In the genomic region with DNA sequence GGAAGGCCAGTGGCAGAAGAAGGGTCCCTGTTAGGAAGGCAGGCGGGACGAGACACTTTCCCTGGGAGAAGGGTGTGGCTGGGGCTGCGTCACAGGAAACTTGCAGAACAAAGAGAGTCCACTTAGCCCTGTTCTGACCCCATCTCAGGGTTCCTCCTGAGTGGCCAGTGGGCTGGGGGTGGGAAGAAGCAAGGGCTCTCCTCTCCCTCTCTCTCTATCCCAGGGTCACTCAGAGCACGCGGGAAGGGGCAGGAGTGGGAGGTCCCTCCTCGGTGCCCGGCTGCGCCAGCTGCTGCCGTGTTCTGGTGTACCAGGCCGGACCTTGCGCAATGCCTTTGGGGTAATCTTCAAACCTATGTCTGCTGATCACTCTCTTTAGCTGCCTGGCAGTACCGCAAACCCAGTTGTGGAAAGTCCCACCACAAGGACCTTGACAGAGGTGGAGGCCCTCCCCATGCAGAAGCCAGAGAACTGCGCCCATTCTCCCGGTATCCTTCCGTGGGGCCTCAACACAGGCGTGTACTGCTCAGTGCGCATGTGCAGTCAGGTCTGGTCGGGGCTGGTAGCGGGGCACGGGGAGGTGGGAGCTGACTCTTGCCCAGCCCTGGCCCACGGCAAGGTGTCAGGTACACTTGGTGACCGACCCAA, we compare ENCODE assay signal across 15 cellular contexts. TPM values are rescaled to one million over a fixed set of nuclear protein-coding genes. Genes with fewer than 3 reads are reported as not detected.
A peak's percentile ranks its signal among the peaks of the same experiment; 100 is the strongest.
DNase-seq lines count a peak whose midpoint lies in the region; ATAC-seq, FAIRE-seq and TF ChIP-seq lines count a peak whose summit lies in the region.
"Had no signal": no experiment of that assay in that cellular context is flagged by ENCODE, and none has a peak within 500 bp of the region (broad histone marks: within the 10 kb centered on the region; RNA-seq: fewer than 3 reads in every experiment).

No MANE protein-coding gene starts in this region.

- peaks cover 41% of the 10 kb centered on the region for H3K4me1 ChIP-seq in A673 (ENCODE audit: insufficient read depth, low read length, poor library complexity, severe bottlenecking)
- peaks cover 15% of the 10 kb centered on the region for H3K4me1 ChIP-seq in neural progenitor cell
- no peaks in the 10 kb centered on the region for H3K4me1 ChIP-seq in esophagus squamous epithelium

- CTCF ChIA-PET in A673 (lab: Charles Lee) = no interaction called here

- peak overlapping the region; percentile 94 for H3K27ac Mint-ChIP-seq in neural progenitor cell
- H3K27ac Mint-ChIP-seq in naive thymus-derived CD8-positive, alpha-beta T cell = no peak overlapping the region
- H3K27ac Mint-ChIP-seq: activated naive CD8-positive, alpha-beta T cell treated with anti-CD3 and anti-CD28 coated beads, Interleukin-2, amount 10 ng/mL, durations not matched to agents 7 days and 5 days had no signal

- peaks cover 11% of the 10 kb centered on the region for H3K9me3 Mint-ChIP-seq in neural progenitor cell
- peaks cover 0 to 9% (median 3%) of the 10 kb centered on the region in 9 donors for H3K9me3 Mint-ChIP-seq in naive thymus-derived CD8-positive, alpha-beta T cell

- no peak for TF ChIP-seq POLR2A in esophagus squamous epithelium (IDR thresholded peaks at IDR 0.05)

- no peak for ATAC-seq in naive thymus-derived CD8-positive, alpha-beta T cell

- no peak overlapping the region for H3K9ac ChIP-seq in neural progenitor cell

- DNase-seq in A673 (ENCODE audit: low spot score) = no peak
- peak; percentile 87 for DNase-seq in RCC 7860 (ENCODE audit: low spot score)
- peak; percentile 52 for DNase-seq in fibroblast of pulmonary artery (ENCODE audit: low read depth)
- no peak for DNase-seq in neural progenitor cell (ENCODE audit: low spot score)
- DNase-seq in naive thymus-derived CD8-positive, alpha-beta T cell = no peak
- DNase-seq in esophagus squamous epithelium (lab: John Stamatoyannopoulos, UW) = no peak
- DNase-seq in posterior cingulate gyrus = no peak
- DNase-seq in COLO668 (lab: John Stamatoyannopoulos, UW; ENCODE audit: unreplicated experiment) = no peak
- DNase-seq: activated naive CD8-positive, alpha-beta T cell treated with anti-CD3 and anti-CD28 coated beads, Interleukin-2, amount 10 ng/mL, durations not matched to agents 7 days and 5 days; DMS53; NCI-H1105; stimulated activated CD8-positive, alpha-beta memory T cell treated with anti-CD3 and anti-CD28 coated beads, Interleukin-4, amount 100 ng/mL, for 48 hours had no signal

- POLR2A ChIA-PET in A673 (lab: Charles Lee; ENCODE audit: low non-redundant PET) = no interaction called here
- POLR2A ChIA-PET in naive thymus-derived CD8-positive, alpha-beta T cell (lab: Charles Lee) = no interaction called here

- peak overlapping the region; percentile 35 for H3K4me2 ChIP-seq in neural progenitor cell

- H3K36me3 ChIP-seq in A673 (ENCODE audit: insufficient read depth, low read length, poor library complexity, severe bottlenecking) (no peaks in the 10 kb centered on the region), neural progenitor cell (no peaks in the 10 kb centered on the region), esophagus squamous epithelium (no peaks in the 10 kb centered on the region)
- H3K36me3 ChIP-seq: tibial nerve had no signal

- H3K4me3 ChIP-seq in A673 (ENCODE audit: low read depth, low read length, poor library complexity, severe bottlenecking) (no peak overlapping the region), fibroblast of pulmonary artery (replicated peaks; ENCODE audit: low read depth, low read length) (no peak overlapping the region), neural progenitor cell (no peak overlapping the region), esophagus squamous epithelium (no peak overlapping the region)
- H3K4me3 ChIP-seq: coronary artery, tibial nerve had no signal

- H3K27me3 Mint-ChIP-seq in neural progenitor cell (ENCODE audit: insufficient read depth, low read depth) = no peaks in the 10 kb centered on the region
- H3K27me3 Mint-ChIP-seq in naive thymus-derived CD8-positive, alpha-beta T cell = peaks cover 0 to 2% (median 0%) of the 10 kb centered on the region in 5 donors

- H3K79me2 ChIP-seq in neural progenitor cell (ENCODE audit: low read depth) = no peaks in the 10 kb centered on the region

- H3K36me3 Mint-ChIP-seq in neural progenitor cell = peaks cover 2% of the 10 kb centered on the region
- H3K36me3 Mint-ChIP-seq in naive thymus-derived CD8-positive, alpha-beta T cell = peaks cover 0 to 2% (median 0%) of the 10 kb centered on the region in 3 donors

- H3K4me1 Mint-ChIP-seq in neural progenitor cell = peaks cover 24% of the 10 kb centered on the region
- H3K4me1 Mint-ChIP-seq in naive thymus-derived CD8-positive, alpha-beta T cell = peaks cover 11 to 28% (median 20%) of the 10 kb centered on the region in 4 donors

- H3K27me3 ChIP-seq in A673 (replicated peaks; ENCODE audit: insufficient read depth, low read depth, low read length, poor library complexity) = no peaks in the 10 kb centered on the region
- H3K27me3 ChIP-seq in neural progenitor cell = no peaks in the 10 kb centered on the region
- H3K27me3 ChIP-seq in esophagus squamous epithelium = no peaks in the 10 kb centered on the region
- H3K27me3 ChIP-seq: tibial nerve had no signal

- no peaks in the 10 kb centered on the region for H3K9me3 ChIP-seq in A673 (ENCODE audit: low read depth, low read length, poor library complexity, severe bottlenecking)
- H3K9me3 ChIP-seq in neural progenitor cell (ENCODE audit: low read depth) = no peaks in the 10 kb centered on the region
- H3K9me3 ChIP-seq in esophagus squamous epithelium = peaks cover 0 to 2% (median 0%) of the 10 kb centered on the region in 3 donors
- H3K9me3 ChIP-seq: tibial nerve had no signal

- peak; percentile 63 for FAIRE-seq in RCC 7860 (lab: Jason Lieb, UNC)
- FAIRE-seq: GM12891 had no signal

- peaks cover 6% of the 10 kb centered on the region for H3F3A ChIP-seq in neural progenitor cell (ENCODE audit: low read depth)

- H3K27ac ChIP-seq in A673 (ENCODE audit: low read depth, low read length, poor library complexity, severe bottlenecking) (peak overlapping the region; percentile 37), neural progenitor cell (no peak overlapping the region), esophagus squamous epithelium (no peak overlapping the region)
- H3K27ac ChIP-seq: coronary artery had no signal

- WGBS in esophagus squamous epithelium, 2 donors = 92 to 96% methylated on average over 6 to 7 of the region's 22 CpGs

- intact Hi-C loops in A673 (cut with micrococcal nuclease; ENCODE audit: unreplicated experiment) (no loop called here), esophagus squamous epithelium (cut with DNase I) (no loop called here), posterior cingulate gyrus (cut with DNase I) (no loop called here)

- H2AFZ ChIP-seq in neural progenitor cell (replicated peaks) = no peak overlapping the region

- H3K4me3 Mint-ChIP-seq in neural progenitor cell = no peak overlapping the region
- no peak overlapping the region for H3K4me3 Mint-ChIP-seq in naive thymus-derived CD8-positive, alpha-beta T cell
- H3K4me3 Mint-ChIP-seq: activated naive CD8-positive, alpha-beta T cell treated with anti-CD3 and anti-CD28 coated beads, Interleukin-2, amount 10 ng/mL, durations not matched to agents 7 days and 5 days had no signal

- no peak for TF ChIP-seq CTCF in A673 (conservative IDR thresholded peaks at IDR 0.05; ENCODE audit: low read depth, low read length)
- no peak for TF ChIP-seq CTCF in fibroblast of pulmonary artery (IDR thresholded peaks at IDR 0.05; ENCODE audit: low read length, missing control alignments)
- no peak for TF ChIP-seq CTCF in neural progenitor cell (IDR thresholded peaks at IDR 0.05)
- TF ChIP-seq CTCF in esophagus squamous epithelium (IDR thresholded peaks at IDR 0.05) = no peak

- H4K20me1 ChIP-seq in neural progenitor cell (ENCODE audit: low read depth) = no peaks in the 10 kb centered on the region

- BruUV-seq in A673 (replicated peaks; lab: Mats Ljungman, UMichigan) = no TSS peak

RNA-seq across cellular contexts. Expression of a gene that starts 47.8 kb away (rescaled TPM):
- total RNA-seq in A673 (2021) (25.3 and 27.1 TPM in 2 replicates), neural progenitor cell (ENCODE audit: low replicate concordance) (9.7 and 9.9 TPM in 2 replicates), esophagus squamous epithelium (10 to 100 TPM in 1 of 4 donors, 1 to 10 TPM in 3; 1.3 to 13.5 (median 5.2) TPM)
- total RNA-seq in naive thymus-derived CD8-positive, alpha-beta T cell = 10 to 100 TPM; 42.1 to 44.1 TPM
- 10 to 100 TPM; 17.1 to 23.8 (median 17.3) TPM for polyA plus RNA-seq in naive thymus-derived CD8-positive, alpha-beta T cell

Comparison
In these comparisons a context has a peak if more than half of its experiments do, and no peak if none do; other contexts are left out.
1. DNase-seq: peak in RCC 7860 (single experiment) and fibroblast of pulmonary artery (single experiment); none in A673 (single experiment), neural progenitor cell (single experiment), naive thymus-derived CD8-positive, alpha-beta T cell (0 of 10), esophagus squamous epithelium (single experiment), posterior cingulate gyrus (0 of 10) and COLO668 (single experiment).